2 cellular contexts compared by ENCODE assay signal in genomic region chr2:85615413-85615728, GRCh38.
TF ChIP-seq lines count a peak whose summit lies in the region.

No MANE protein-coding gene starts in this region.

TF ChIP-seq in GM12878, 131 proteins besides CTCF, POLR2A, EP300 and RAD21:
- TF ChIP-seq, protein P1, sequence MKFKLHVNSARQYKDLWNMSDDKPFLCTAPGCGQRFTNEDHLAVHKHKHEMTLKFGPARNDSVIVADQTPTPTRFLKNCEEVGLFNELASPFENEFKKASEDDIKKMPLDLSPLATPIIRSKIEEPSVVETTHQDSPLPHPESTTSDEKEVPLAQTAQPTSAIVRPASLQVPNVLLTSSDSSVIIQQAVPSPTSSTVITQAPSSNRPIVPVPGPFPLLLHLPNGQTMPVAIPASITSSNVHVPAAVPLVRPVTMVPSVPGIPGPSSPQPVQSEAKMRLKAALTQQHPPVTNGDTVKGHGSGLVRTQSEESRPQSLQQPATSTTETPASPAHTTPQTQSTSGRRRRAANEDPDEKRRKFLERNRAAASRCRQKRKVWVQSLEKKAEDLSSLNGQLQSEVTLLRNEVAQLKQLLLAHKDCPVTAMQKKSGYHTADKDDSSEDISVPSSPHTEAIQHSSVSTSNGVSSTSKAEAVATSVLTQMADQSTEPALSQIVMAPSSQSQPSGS (IDR thresholded peaks at IDR 0.05; ENCODE audit: low read length): no peak
- no peak for TF ChIP-seq SPI1 (IDR thresholded peaks at IDR 0.05; ENCODE audit: borderline replicate concordance, insufficient read depth, low read depth, low read length)
- TF ChIP-seq, protein P2, sequence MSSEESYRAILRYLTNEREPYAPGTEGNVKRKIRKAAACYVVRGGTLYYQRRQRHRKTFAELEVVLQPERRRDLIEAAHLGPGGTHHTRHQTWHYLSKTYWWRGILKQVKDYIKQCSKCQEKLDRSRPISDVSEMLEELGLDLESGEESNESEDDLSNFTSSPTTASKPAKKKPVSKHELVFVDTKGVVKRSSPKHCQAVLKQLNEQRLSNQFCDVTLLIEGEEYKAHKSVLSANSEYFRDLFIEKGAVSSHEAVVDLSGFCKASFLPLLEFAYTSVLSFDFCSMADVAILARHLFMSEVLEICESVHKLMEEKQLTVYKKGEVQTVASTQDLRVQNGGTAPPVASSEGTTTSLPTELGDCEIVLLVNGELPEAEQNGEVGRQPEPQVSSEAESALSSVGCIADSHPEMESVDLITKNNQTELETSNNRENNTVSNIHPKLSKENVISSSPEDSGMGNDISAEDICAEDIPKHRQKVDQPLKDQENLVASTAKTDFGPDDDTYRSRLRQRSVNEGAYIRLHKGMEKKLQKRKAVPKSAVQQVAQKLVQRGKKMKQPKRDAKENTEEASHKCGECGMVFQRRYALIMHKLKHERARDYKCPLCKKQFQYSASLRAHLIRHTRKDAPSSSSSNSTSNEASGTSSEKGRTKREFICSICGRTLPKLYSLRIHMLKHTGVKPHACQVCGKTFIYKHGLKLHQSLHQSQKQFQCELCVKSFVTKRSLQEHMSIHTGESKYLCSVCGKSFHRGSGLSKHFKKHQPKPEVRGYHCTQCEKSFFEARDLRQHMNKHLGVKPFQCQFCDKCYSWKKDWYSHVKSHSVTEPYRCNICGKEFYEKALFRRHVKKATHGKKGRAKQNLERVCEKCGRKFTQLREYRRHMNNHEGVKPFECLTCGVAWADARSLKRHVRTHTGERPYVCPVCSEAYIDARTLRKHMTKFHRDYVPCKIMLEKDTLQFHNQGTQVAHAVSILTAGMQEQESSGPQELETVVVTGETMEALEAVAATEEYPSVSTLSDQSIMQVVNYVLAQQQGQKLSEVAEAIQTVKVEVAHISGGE (CRISPR knock-in tag; IDR thresholded peaks at IDR 0.05): no peak
- TF ChIP-seq DPF2 (IDR thresholded peaks at IDR 0.05): no peak
- TF ChIP-seq CHD4 (IDR thresholded peaks at IDR 0.05): no peak
- no peak for TF ChIP-seq CHD2 (IDR thresholded peaks at IDR 0.05; ENCODE audit: borderline replicate concordance, low read depth, low read length)
- TF ChIP-seq LARP7 (IDR thresholded peaks at IDR 0.05): no peak
- TF ChIP-seq MAX (IDR thresholded peaks at IDR 0.05; ENCODE audit: low read depth, low read length): no peak
- TF ChIP-seq ATF7 (IDR thresholded peaks at IDR 0.05; ENCODE audit: low read depth): no peak
- no peak for TF ChIP-seq ZNF24 (IDR thresholded peaks at IDR 0.05)

TF ChIP-seq in neural cell, 6 proteins besides CTCF, POLR2A, EP300 and RAD21:
- TF ChIP-seq TAF1 (IDR thresholded peaks at IDR 0.05; ENCODE audit: low read depth): no peak
- TF ChIP-seq MXI1 (conservative IDR thresholded peaks at IDR 0.05; ENCODE audit: poor library complexity, severe bottlenecking): no peak
- TF ChIP-seq POLR2AphosphoS5 (IDR thresholded peaks at IDR 0.05): no peak
- TF ChIP-seq, protein P3, sequence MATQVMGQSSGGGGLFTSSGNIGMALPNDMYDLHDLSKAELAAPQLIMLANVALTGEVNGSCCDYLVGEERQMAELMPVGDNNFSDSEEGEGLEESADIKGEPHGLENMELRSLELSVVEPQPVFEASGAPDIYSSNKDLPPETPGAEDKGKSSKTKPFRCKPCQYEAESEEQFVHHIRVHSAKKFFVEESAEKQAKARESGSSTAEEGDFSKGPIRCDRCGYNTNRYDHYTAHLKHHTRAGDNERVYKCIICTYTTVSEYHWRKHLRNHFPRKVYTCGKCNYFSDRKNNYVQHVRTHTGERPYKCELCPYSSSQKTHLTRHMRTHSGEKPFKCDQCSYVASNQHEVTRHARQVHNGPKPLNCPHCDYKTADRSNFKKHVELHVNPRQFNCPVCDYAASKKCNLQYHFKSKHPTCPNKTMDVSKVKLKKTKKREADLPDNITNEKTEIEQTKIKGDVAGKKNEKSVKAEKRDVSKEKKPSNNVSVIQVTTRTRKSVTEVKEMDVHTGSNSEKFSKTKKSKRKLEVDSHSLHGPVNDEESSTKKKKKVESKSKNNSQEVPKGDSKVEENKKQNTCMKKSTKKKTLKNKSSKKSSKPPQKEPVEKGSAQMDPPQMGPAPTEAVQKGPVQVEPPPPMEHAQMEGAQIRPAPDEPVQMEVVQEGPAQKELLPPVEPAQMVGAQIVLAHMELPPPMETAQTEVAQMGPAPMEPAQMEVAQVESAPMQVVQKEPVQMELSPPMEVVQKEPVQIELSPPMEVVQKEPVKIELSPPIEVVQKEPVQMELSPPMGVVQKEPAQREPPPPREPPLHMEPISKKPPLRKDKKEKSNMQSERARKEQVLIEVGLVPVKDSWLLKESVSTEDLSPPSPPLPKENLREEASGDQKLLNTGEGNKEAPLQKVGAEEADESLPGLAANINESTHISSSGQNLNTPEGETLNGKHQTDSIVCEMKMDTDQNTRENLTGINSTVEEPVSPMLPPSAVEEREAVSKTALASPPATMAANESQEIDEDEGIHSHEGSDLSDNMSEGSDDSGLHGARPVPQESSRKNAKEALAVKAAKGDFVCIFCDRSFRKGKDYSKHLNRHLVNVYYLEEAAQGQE (IDR thresholded peaks at IDR 0.05; ENCODE audit: borderline replicate concordance): no peak
- no peak for TF ChIP-seq EZH2 (IDR thresholded peaks at IDR 0.05; ENCODE audit: borderline replicate concordance, insufficient read depth, low read length, poor library complexity, severe bottlenecking)
- no peak for TF ChIP-seq SMC3 (conservative IDR thresholded peaks at IDR 0.05; ENCODE audit: poor library complexity)
